In genomic region chr2:120736202-120736954, GRCh38 we compare ENCODE assay signal across 8 cellular contexts. TPM values are rescaled to one million over a fixed set of nuclear protein-coding genes. Genes with fewer than 3 reads are reported as not detected.
A peak's percentile ranks its signal among the peaks of the same experiment; 100 is the strongest.
DNase-seq lines count a peak whose midpoint lies in the region; ATAC-seq and TF ChIP-seq lines count a peak whose summit lies in the region.

No MANE protein-coding gene starts in this region.

- peaks cover 5% of the 10 kb centered on the region for H3K4me1 Mint-ChIP-seq in activated naive CD8-positive, alpha-beta T cell (ENCODE audit: low read depth)
- H3K4me1 Mint-ChIP-seq in activated naive CD8-positive, alpha-beta T cell treated with anti-CD3 and anti-CD28 coated beads, Interleukin-2, amount 50 U/mL, for 24 hours, result peaks cover 2% of the 10 kb centered on the region
- H3K4me1 Mint-ChIP-seq in natural killer cell, result no peaks in the 10 kb centered on the region

- peaks cover 31% of the 10 kb centered on the region for H3K27me3 Mint-ChIP-seq in activated naive CD8-positive, alpha-beta T cell
- H3K27me3 Mint-ChIP-seq in activated naive CD8-positive, alpha-beta T cell treated with anti-CD3 and anti-CD28 coated beads, Interleukin-2, amount 50 U/mL, for 24 hours, result peaks cover 75% of the 10 kb centered on the region
- peaks cover 55 to 59% of the 10 kb centered on the region in 2 donors for H3K27me3 Mint-ChIP-seq in natural killer cell (ENCODE audit: low read depth in 2 of 2)

- H3K9me3 Mint-ChIP-seq in activated naive CD8-positive, alpha-beta T cell (ENCODE audit: low read depth), result no peaks in the 10 kb centered on the region
- no peaks in the 10 kb centered on the region for H3K9me3 Mint-ChIP-seq in activated naive CD8-positive, alpha-beta T cell treated with anti-CD3 and anti-CD28 coated beads, Interleukin-2, amount 50 U/mL, for 24 hours
- no peaks in the 10 kb centered on the region for H3K9me3 Mint-ChIP-seq in natural killer cell

- TF ChIP-seq CTCF in cardiac fibroblast (IDR thresholded peaks at IDR 0.05; ENCODE audit: low read depth, low read length), result no peak
- no peak for TF ChIP-seq CTCF in natural killer cell (IDR thresholded peaks at IDR 0.05)

- DNase-seq in activated naive CD8-positive, alpha-beta T cell treated with anti-CD3 and anti-CD28 coated beads, Interleukin-2, amount 50 U/mL, for 24 hours, result no peak
- DNase-seq in cardiac fibroblast (ENCODE audit: low read depth in 2 of 2), result peak; percentile 29 to 40
- peak; percentile 89 for DNase-seq in mesenteric fat pad (ENCODE audit: low spot score)
- no peak for DNase-seq in natural killer cell
- no peak for DNase-seq in DMS114 treated with DMSO at 0.1 percent for 48 hours (lab: John Stamatoyannopoulos, UW; ENCODE audit: unreplicated experiment)

- no peak overlapping the region for H3K27ac Mint-ChIP-seq in activated naive CD8-positive, alpha-beta T cell
- H3K27ac Mint-ChIP-seq in activated naive CD8-positive, alpha-beta T cell treated with anti-CD3 and anti-CD28 coated beads, Interleukin-2, amount 50 U/mL, for 24 hours, result no peak overlapping the region
- no peak overlapping the region for H3K27ac Mint-ChIP-seq in natural killer cell

- intact Hi-C loops in natural killer cell (cut with micrococcal nuclease), result no loop called here

- no peak for ATAC-seq in activated naive CD8-positive, alpha-beta T cell treated with anti-CD3 and anti-CD28 coated beads, Interleukin-2, amount 50 U/mL, for 24 hours
- no peak for ATAC-seq in GM21576 (IDR thresholded peaks at IDR 0.05; ENCODE audit: unreplicated experiment)
- ATAC-seq in natural killer cell, result no peak
- no peak for ATAC-seq in GM21367 (IDR thresholded peaks at IDR 0.05; ENCODE audit: unreplicated experiment)

- no peaks in the 10 kb centered on the region for H3K36me3 Mint-ChIP-seq in activated naive CD8-positive, alpha-beta T cell
- H3K36me3 Mint-ChIP-seq in activated naive CD8-positive, alpha-beta T cell treated with anti-CD3 and anti-CD28 coated beads, Interleukin-2, amount 50 U/mL, for 24 hours (ENCODE audit: low read depth), result no peaks in the 10 kb centered on the region
- no peaks in the 10 kb centered on the region for H3K36me3 Mint-ChIP-seq in natural killer cell

- H3K4me3 ChIP-seq in cardiac fibroblast (replicated peaks in 1 of 2; ENCODE audit: low read depth in 2 of 2, low read length in 2 of 2), result peak overlapping the region; percentile 73 to 80

- H3K4me3 Mint-ChIP-seq in activated naive CD8-positive, alpha-beta T cell, result peak overlapping the region; percentile 20
- H3K4me3 Mint-ChIP-seq in activated naive CD8-positive, alpha-beta T cell treated with anti-CD3 and anti-CD28 coated beads, Interleukin-2, amount 50 U/mL, for 24 hours, result no peak overlapping the region
- no peak overlapping the region for H3K4me3 Mint-ChIP-seq in natural killer cell

RNA-seq across cellular contexts. Expression of gene GLI2, which starts 0.7 kb away (rescaled TPM):
- 4.1 TPM for total RNA-seq in mesenteric fat pad
- total RNA-seq in natural killer cell, result not detected

Comparison
In these comparisons a context has a peak if more than half of its experiments do, and no peak if none do; other contexts are left out.
1. DNase-seq: peak in cardiac fibroblast (2 of 2) and mesenteric fat pad (single experiment); none in activated naive CD8-positive, alpha-beta T cell treated with anti-CD3 and anti-CD28 coated beads, Interleukin-2, amount 50 U/mL, for 24 hours (single experiment), natural killer cell (single experiment) and DMS114 treated with DMSO at 0.1 percent for 48 hours (single experiment).